23 cellular contexts compared by ENCODE assay signal in the genomic region with DNA sequence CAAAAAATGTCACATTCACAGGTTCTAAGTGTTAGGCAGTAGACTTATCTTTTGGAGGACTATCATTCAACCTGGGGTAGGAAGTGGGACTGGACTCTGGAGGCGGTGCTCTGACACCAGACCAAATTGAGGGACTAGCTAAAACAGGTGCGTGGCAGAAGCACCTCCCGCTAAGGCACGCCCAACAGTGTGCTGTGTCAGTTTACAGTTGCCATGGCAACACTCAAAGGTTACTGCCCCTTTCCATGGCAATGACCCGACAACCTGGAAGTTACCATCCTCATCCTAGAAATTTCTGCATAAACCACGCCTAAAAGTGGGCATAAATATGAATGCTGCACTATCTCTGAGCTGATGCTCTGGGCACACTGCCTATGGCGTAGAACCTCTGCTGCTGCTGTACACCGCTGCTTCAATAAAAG. TPM values are rescaled to one million over a fixed set of nuclear protein-coding genes. Genes with fewer than 3 reads are reported as not detected.
DNase-seq lines count a peak whose midpoint lies in the region; FAIRE-seq and TF ChIP-seq lines count a peak whose summit lies in the region.
"Had no signal": no experiment of that assay in that cellular context is flagged by ENCODE, and none has a peak within 500 bp of the region (broad histone marks: within the 10 kb centered on the region; RNA-seq: fewer than 3 reads in every experiment).

No MANE protein-coding gene starts in this region.

- CTCF ChIA-PET in OCI-LY7 (lab: Charles Lee; ENCODE audit: unreplicated experiment): no interaction called here

- TF ChIP-seq CTCF in OCI-LY7 (conservative IDR thresholded peaks at IDR 0.05; ENCODE audit: low read length): no peak

- H4K8ac ChIP-seq in trophoblast cell (ENCODE audit: low read depth, low read length): no peak overlapping the region

- H3K4me1 ChIP-seq in OCI-LY7 (ENCODE audit: insufficient read depth, low read length, poor library complexity, severe bottlenecking) (peaks cover 81% of the 10 kb centered on the region), trophoblast cell (ENCODE audit: control insufficient read depth in 1 of 2, insufficient read depth in 2 of 2, low read length in 2 of 2) (peaks cover 7 to 15% of the 10 kb centered on the region in 2 experiments)

- peak overlapping the region; percentile 45 for H2AK5ac ChIP-seq in trophoblast cell (ENCODE audit: low read length)

- H3K18ac ChIP-seq in trophoblast cell (ENCODE audit: low read length): no peak overlapping the region

- H3K27me3 ChIP-seq in trophoblast cell (ENCODE audit: insufficient read depth, low read length) (no peaks in the 10 kb centered on the region), MG63 (no peaks in the 10 kb centered on the region)
- H3K27me3 ChIP-seq: ascending aorta, hepatocyte had no signal

- H3K14ac ChIP-seq in trophoblast cell (ENCODE audit: low read length): no peak overlapping the region

- no peaks in the 10 kb centered on the region for H3K9me3 ChIP-seq in OCI-LY7 (ENCODE audit: low read length)
- no peaks in the 10 kb centered on the region for H3K9me3 ChIP-seq in trophoblast cell (ENCODE audit: insufficient read depth, low read depth, low read length)
- no peaks in the 10 kb centered on the region for H3K9me3 ChIP-seq in MG63
- H3K9me3 ChIP-seq: ascending aorta, thoracic aorta had no signal

- intact Hi-C loops in OCI-LY7 (cut with micrococcal nuclease; ENCODE audit: unreplicated experiment): loop anchor here (5.0 to 10.0 kb wide), 2 partner anchors 528 to 991 kb away; a partner anchor contains a TSS

- BruUV-seq in OCI-LY7 (replicated peaks; lab: Mats Ljungman, UMichigan): no TSS peak

- no peak overlapping the region for H3K9ac ChIP-seq in trophoblast cell (ENCODE audit: low read length)

- H2BK120ac ChIP-seq in trophoblast cell (ENCODE audit: insufficient read depth, low read length, poor library complexity): no peak overlapping the region

- no CpG with 5 or more reads among the region's 8 CpGs for WGBS in trophoblast cell (ENCODE audit: extremely low coverage, insufficient coverage, insufficient read length)

- peak; percentile 87 for FAIRE-seq in GM12891 (lab: Jason Lieb, UNC)

- H3K4ac ChIP-seq in trophoblast cell (ENCODE audit: low read depth, low read length): no peak overlapping the region

- no peak overlapping the region for H4K91ac ChIP-seq in trophoblast cell (ENCODE audit: low read depth, low read length)

- H3K79me2 ChIP-seq in OCI-LY7 (ENCODE audit: insufficient read depth, low read depth, low read length) (peaks cover 16% of the 10 kb centered on the region; the same call in 1 of the 2 replicates), trophoblast cell (ENCODE audit: control insufficient read depth, insufficient read depth, low read length, poor library complexity) (peaks cover 3% of the 10 kb centered on the region)
- H3K79me2 ChIP-seq: hepatocyte had no signal

- no peaks in the 10 kb centered on the region for H3K9me2 ChIP-seq in OCI-LY7 (ENCODE audit: insufficient read depth, low read length)

- H3K23ac ChIP-seq in trophoblast cell (ENCODE audit: low read length): no peak overlapping the region

- no peaks in the 10 kb centered on the region for H4K20me1 ChIP-seq in OCI-LY7 (ENCODE audit: insufficient read depth, low read length)

- peak overlapping the region; percentile 59 for H3K4me2 ChIP-seq in OCI-LY7 (ENCODE audit: low read length)
- H3K4me2 ChIP-seq in trophoblast cell (ENCODE audit: low read length): no peak overlapping the region
- H3K4me2 ChIP-seq: hepatocyte had no signal

- TF ChIP-seq POLR2A in GM12891 (IDR thresholded peaks at IDR 0.05; ENCODE audit: low read depth, low read length): no peak

- H4K12ac ChIP-seq in trophoblast cell (ENCODE audit: low read depth, low read length): no peak overlapping the region

- peaks cover 15% of the 10 kb centered on the region for H3K79me1 ChIP-seq in trophoblast cell (ENCODE audit: low read length)

- POLR2A ChIA-PET in OCI-LY7 (lab: Charles Lee): interaction anchor here (0.6 to 5.5 kb wide), 8 partner anchors 10 to 243 kb away, joined by 3 to 176 read pairs (median 6); a partner anchor contains a TSS

- no peak overlapping the region for H2BK5ac ChIP-seq in trophoblast cell (ENCODE audit: low read depth, low read length, poor library complexity)

- H3K4me3 ChIP-seq in OCI-LY7 (ENCODE audit: low read depth, low read length, poor library complexity, severe bottlenecking) (peak overlapping the region; percentile 36), trophoblast cell (ENCODE audit: low read depth, low read length) (no peak overlapping the region), MG63 (no peak overlapping the region)
- H3K4me3 ChIP-seq: ascending aorta, dorsolateral prefrontal cortex, hepatocyte, thoracic aorta had no signal

- H3K36me3 ChIP-seq in OCI-LY7 (ENCODE audit: insufficient read depth, low read length) (no peaks in the 10 kb centered on the region), trophoblast cell (ENCODE audit: control insufficient read depth in 1 of 2, insufficient read depth in 2 of 2, low read length in 2 of 2) (no peaks in the 10 kb centered on the region), MG63 (no peaks in the 10 kb centered on the region)
- H3K36me3 ChIP-seq: ascending aorta, thoracic aorta had no signal

- peak overlapping the region; percentile 42 for H2BK12ac ChIP-seq in trophoblast cell (ENCODE audit: low read length)

- DNase-seq in GM12891 (ENCODE audit: insufficient read length, low spot score) (no peak), OCI-LY7 (ENCODE audit: low spot score) (peak; percentile 78), iPS-NIHi7 (ENCODE audit: extremely low spot score) (peak; percentile 62), trophoblast cell (peak in 1 of 2 donors; percentile 68), ecto neural progenitor cell (ENCODE audit: low spot score) (no peak), NCI-H69 (lab: John Stamatoyannopoulos, UW) (no peak), MG63 (no peak)
- DNase-seq: activated CD8-positive, alpha-beta memory T cell treated with anti-CD3 and anti-CD28 coated beads, Interleukin-2, amount 10 ng/mL, durations not matched to agents 7 days and 5 days; CD8-positive, alpha-beta memory T cell; central memory CD4-positive, alpha-beta T cell; dorsolateral prefrontal cortex; midbrain; NCI-H1694 treated with DMSO at 0.1 percent for 48 hours; NCI-H446; stimulated activated naive CD4-positive, alpha-beta T cell had no signal

- H3K27ac ChIP-seq in OCI-LY7 (ENCODE audit: low read depth, low read length, poor library complexity, severe bottlenecking): peak overlapping the region; percentile 98
- no peak overlapping the region for H3K27ac ChIP-seq in trophoblast cell (ENCODE audit: low read depth, low read length)
- H3K27ac ChIP-seq: dorsolateral prefrontal cortex, epithelial cell of prostate, hepatocyte had no signal

- H2AFZ ChIP-seq in OCI-LY7 (ENCODE audit: low read length) (peak overlapping the region; percentile 86), trophoblast cell (ENCODE audit: insufficient read depth, low read length, poor library complexity) (no peak overlapping the region)
- H2AFZ ChIP-seq: hepatocyte had no signal

TF ChIP-seq in GM12891, 5 proteins besides CTCF, POLR2A, EP300 and RAD21:
- no peak for TF ChIP-seq SPI1 (IDR thresholded peaks at IDR 0.05; ENCODE audit: low read depth, low read length)
- no peak for TF ChIP-seq PAX5 (IDR thresholded peaks at IDR 0.05; ENCODE audit: insufficient read depth, low read length, severe bottlenecking)
- TF ChIP-seq POU2F2 (IDR thresholded peaks at IDR 0.05; ENCODE audit: low read depth, low read length): no peak
- TF ChIP-seq POLR2AphosphoS5 (IDR thresholded peaks at IDR 0.05; ENCODE audit: low read depth, low read length): no peak
- no peak for TF ChIP-seq TAF1 (IDR thresholded peaks at IDR 0.05; ENCODE audit: low read depth, low read length)

RNA-seq across cellular contexts. Expression of a gene that starts 14.0 kb away (rescaled TPM):
- 92.6 TPM for polyA plus RNA-seq in GM12891 (2012; ENCODE audit: low read depth, missing spikeins)
- total RNA-seq in OCI-LY7 (2014; rRNA removed; shearing (Covaris generic)): 78.0 and 113 TPM in 2 replicates
- total RNA-seq in OCI-LY7 (2022): 182 and 201 TPM in 2 replicates
- 12.1 and 15.8 TPM in 2 replicates for polyA plus RNA-seq in trophoblast cell (2013)
- not detected in 2 replicates for total RNA-seq in MG63 (2014; rRNA removed; shearing (Covaris generic); ENCODE audit: low replicate concordance)
- total RNA-seq: activated CD8-positive, alpha-beta memory T cell treated with anti-CD3 and anti-CD28 coated beads, Interleukin-2, amount 10 ng/mL, durations not matched to agents 7 days and 5 days; activated T-helper 1 cell treated with anti-CD3 and anti-CD28 coated beads, Interleukin-12 subunit alpha, Interleukin-12 subunit beta, Interleukin-2, Interleukin-4 antibody, amounts not matched to agents 30 ng/mL and 10 ng/mL and 1 ng/mL, durations not matched to agents 14 hours and 24 hours and 36 hours; ascending aorta; CD8-positive, alpha-beta memory T cell; fibroblast of villous mesenchyme; neural crest cell had no signal
- polyA plus RNA-seq: CD8-positive, alpha-beta memory T cell had no signal

RNA-seq across cellular contexts. Expression of a gene that starts 18.9 kb away (rescaled TPM):
- polyA plus RNA-seq in GM12891 (2012; ENCODE audit: low read depth, missing spikeins): not detected
- total RNA-seq in OCI-LY7 (2014; rRNA removed; shearing (Covaris generic)): 0.16 TPM in 1 of 2 replicates, not detected in the other
- total RNA-seq in OCI-LY7 (2022): 0.18 and 0.32 TPM in 2 replicates
- polyA plus RNA-seq in trophoblast cell (2013): not detected in 2 replicates
- total RNA-seq in MG63 (2014; rRNA removed; shearing (Covaris generic); ENCODE audit: low replicate concordance): not detected in 2 replicates
- total RNA-seq: activated CD8-positive, alpha-beta memory T cell treated with anti-CD3 and anti-CD28 coated beads, Interleukin-2, amount 10 ng/mL, durations not matched to agents 7 days and 5 days; activated T-helper 1 cell treated with anti-CD3 and anti-CD28 coated beads, Interleukin-12 subunit alpha, Interleukin-12 subunit beta, Interleukin-2, Interleukin-4 antibody, amounts not matched to agents 30 ng/mL and 10 ng/mL and 1 ng/mL, durations not matched to agents 14 hours and 24 hours and 36 hours; ascending aorta; CD8-positive, alpha-beta memory T cell; fibroblast of villous mesenchyme; hepatocyte; neural crest cell; posterior vena cava; thoracic aorta had no signal
- polyA plus RNA-seq: CD8-positive, alpha-beta memory T cell had no signal

Comparison
In these comparisons a context has a peak if more than half of its experiments do, and no peak if none do; other contexts are left out.
1. DNase-seq: peak in OCI-LY7 (single experiment) and iPS-NIHi7 (single experiment); none in GM12891 (single experiment), ecto neural progenitor cell (single experiment), NCI-H69 (single experiment) and MG63 (single experiment).
2. RNA of a gene that starts 14.0 kb away (total RNA-seq): 78.0 to 201 TPM in OCI-LY7; not detected in MG63; every median in the first group is over 10 times any median in the second.